In the genomic region with DNA sequence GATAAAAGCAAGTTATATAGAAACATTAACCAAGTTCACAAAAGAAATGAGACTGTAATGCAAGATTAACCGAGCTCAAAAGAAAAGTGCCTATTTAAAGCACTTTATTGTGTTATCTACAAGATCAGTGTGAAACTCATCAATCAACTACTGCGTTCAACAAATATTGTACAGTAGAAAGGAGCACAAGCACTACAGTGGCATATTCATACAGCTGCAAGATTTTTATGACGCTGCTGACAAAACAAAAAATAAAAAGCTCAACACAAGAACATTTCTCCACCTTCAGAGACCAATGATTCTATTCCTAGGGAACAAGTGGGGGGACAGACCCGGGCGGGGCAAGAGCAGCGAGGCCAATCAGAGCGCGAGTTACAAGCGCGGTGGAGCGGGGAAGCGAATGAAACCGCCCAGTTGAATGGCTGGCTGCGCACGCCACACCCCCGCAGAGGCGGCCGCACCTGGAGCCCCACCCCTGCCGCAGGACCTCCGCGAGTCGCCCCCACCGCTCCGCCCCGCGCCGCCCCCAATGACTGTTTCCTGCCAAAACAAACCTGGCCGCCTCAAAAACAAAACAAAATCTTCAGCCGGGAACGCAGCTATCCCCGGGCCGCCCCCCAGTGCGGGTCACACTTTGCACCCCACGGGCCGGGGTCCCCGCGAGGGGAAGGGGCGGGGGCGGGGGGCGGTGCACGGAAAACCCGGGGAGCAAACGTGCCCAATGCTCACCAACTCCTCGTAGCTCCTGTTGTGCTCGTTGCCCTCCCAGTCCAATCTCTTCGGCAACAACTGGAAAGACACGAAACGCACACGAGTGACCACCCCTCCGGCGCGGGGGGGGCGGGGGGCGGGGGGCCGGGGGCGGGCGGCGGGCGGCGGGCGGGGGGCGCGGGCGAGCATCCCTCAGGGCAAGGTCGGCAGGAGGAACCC, we compare ENCODE assay signal across 8 cellular contexts.
A peak's percentile ranks its signal among the peaks of the same experiment; 100 is the strongest.
DNase-seq lines count a peak whose midpoint lies in the region; ATAC-seq and TF ChIP-seq lines count a peak whose summit lies in the region.

No MANE protein-coding gene starts in this region.

- peak; percentile 9 for TF ChIP-seq CTCF in neutrophil (IDR thresholded peaks at IDR 0.05)

- H3K9ac ChIP-seq in SK-N-MC (ENCODE audit: insufficient read length): peak overlapping the region; percentile 96
- peak overlapping the region in 3 of 5 donors; percentile 30 to 64 (median 40) for H3K9ac ChIP-seq in subcutaneous abdominal adipose tissue (ENCODE audit: low read length in 5 of 5)

- peak overlapping the region; percentile 98 for H3K4me3 ChIP-seq in SK-N-MC
- H3K4me3 ChIP-seq in neutrophil (ENCODE audit: low read depth in 1 of 2, low read length in 1 of 2): peak overlapping the region; percentile 88 to 99
- peak overlapping the region; percentile 55 to 81 (median 78) for H3K4me3 ChIP-seq in subcutaneous abdominal adipose tissue (ENCODE audit: low read depth in 1 of 5, low read length in 5 of 5)

- no peaks in the 10 kb centered on the region for H3K27me3 ChIP-seq in neutrophil
- H3K27me3 ChIP-seq in subcutaneous abdominal adipose tissue (ENCODE audit: control insufficient read depth in 5 of 5, insufficient read depth in 4 of 5, low read length in 5 of 5): no peaks in the 10 kb centered on the region

- H3K36me3 ChIP-seq in SK-N-MC (ENCODE audit: insufficient read depth, low read length) (peaks cover 34% of the 10 kb centered on the region), neutrophil (peaks cover 14% of the 10 kb centered on the region), subcutaneous abdominal adipose tissue (ENCODE audit: control insufficient read depth in 5 of 5, insufficient read depth in 5 of 5, low read length in 5 of 5) (peaks cover 0 to 6% (median 2%) of the 10 kb centered on the region in 5 donors)

- H3K27ac ChIP-seq in SK-N-MC: peak overlapping the region; percentile 73
- H3K27ac ChIP-seq in neutrophil: peak overlapping the region; percentile 95
- H3K27ac ChIP-seq in subcutaneous abdominal adipose tissue (ENCODE audit: low read depth, low read length): peak overlapping the region; percentile 89

- peak; percentile 69 for DNase-seq in GM04504 (ENCODE audit: low read depth)
- DNase-seq in NCI-H1048 (lab: John Stamatoyannopoulos, UW): peak; percentile 71
- DNase-seq in SK-N-MC (ENCODE audit: low read depth, low spot score): peak; percentile 80
- DNase-seq in activated naive CD4-positive, alpha-beta T cell treated with anti-CD3 and anti-CD28 coated beads, Interleukin-2, amount 50 U/mL, for 16 hours: peak; percentile 96
- DNase-seq in germinal center (ENCODE audit: low spot score): peak; percentile 99

- ATAC-seq in HG02610 (IDR thresholded peaks at IDR 0.05; ENCODE audit: unreplicated experiment): peak; percentile 81

- H3K4me1 ChIP-seq in neutrophil (ENCODE audit: control insufficient read depth in 1 of 2, insufficient read depth in 1 of 2, low read depth in 1 of 2, low read length in 1 of 2) (peaks cover 13 to 16% of the 10 kb centered on the region in 2 experiments), subcutaneous abdominal adipose tissue (ENCODE audit: control insufficient read depth in 5 of 5, insufficient read depth in 5 of 5, low read length in 5 of 5) (peaks cover 4 to 18% (median 18%) of the 10 kb centered on the region in 5 donors)

- no peaks in the 10 kb centered on the region for H3K9me3 ChIP-seq in SK-N-MC (ENCODE audit: low read depth, low read length)
- no peaks in the 10 kb centered on the region for H3K9me3 ChIP-seq in neutrophil
- H3K9me3 ChIP-seq in subcutaneous abdominal adipose tissue (ENCODE audit: control insufficient read depth in 5 of 5, low read length in 5 of 5): no peaks in the 10 kb centered on the region

Comparison
In these comparisons a context has a peak if more than half of its experiments do, and no peak if none do; other contexts are left out.
1. Peak in every context shown above with its lines: DNase-seq, ATAC-seq, H3K4me3 ChIP-seq and H3K27ac ChIP-seq.